Comparison of ENCODE assay signal across 10 cellular contexts in the genomic region with DNA sequence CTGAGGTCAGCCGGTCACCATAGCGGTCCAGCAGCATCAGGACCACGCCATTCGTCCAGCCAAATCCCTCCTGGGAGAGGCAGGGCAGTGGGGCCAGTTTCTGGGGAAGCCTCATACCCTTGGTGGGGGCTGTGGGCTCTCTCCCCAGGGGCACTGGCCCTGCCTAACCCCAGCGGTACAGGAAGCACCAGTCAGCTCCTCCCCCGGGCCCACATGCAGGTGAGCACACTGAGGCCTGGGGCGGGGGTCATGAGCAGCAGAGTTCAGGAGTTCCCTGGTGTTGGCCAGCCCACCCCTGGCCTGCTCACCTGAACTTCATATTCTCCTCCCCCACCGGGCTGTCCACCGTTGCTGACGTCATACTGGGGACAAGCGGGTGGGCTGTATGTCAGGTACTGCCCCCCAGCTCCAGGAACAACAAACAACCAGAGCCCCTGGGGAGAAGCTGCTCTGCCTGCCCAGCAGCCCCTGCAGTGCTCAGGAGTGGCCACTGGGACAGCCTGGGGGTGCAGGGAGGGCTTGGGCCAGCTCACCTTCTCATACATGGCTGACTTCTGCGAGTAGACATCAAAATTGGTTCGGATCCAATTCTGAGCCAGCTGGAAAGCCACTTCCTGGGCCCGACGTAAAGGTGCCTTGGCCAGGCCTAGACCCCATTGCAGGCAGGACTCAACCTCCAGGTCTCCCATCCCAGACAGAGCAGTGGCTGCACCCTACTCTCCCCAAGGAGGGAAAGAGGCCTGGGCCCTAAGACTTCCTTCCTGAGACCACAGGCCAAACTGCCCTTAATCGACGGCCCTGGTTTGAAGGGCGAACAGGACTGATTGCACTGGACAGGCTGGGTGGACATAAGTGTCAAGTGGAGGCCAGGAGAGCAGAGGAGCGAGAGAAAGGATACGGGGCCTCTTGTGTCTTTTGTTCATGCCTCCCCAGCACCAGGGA. TPM values are rescaled to one million over a fixed set of nuclear protein-coding genes. Genes with fewer than 3 reads are reported as not detected.
DNase-seq lines count a peak whose midpoint lies in the region; ATAC-seq and TF ChIP-seq lines count a peak whose summit lies in the region.
"Had no signal": no experiment of that assay in that cellular context is flagged by ENCODE, and none has a peak within 500 bp of the region (broad histone marks: within the 10 kb centered on the region; RNA-seq: fewer than 3 reads in every experiment).

No MANE protein-coding gene starts in this region.

- peak; percentile 12 for DNase-seq in stimulated activated CD4-positive, alpha-beta T cell treated with anti-CD3 and anti-CD28 coated beads, Interleukin-15, amount 100 ng/mL, for 24 hours
- DNase-seq in stimulated activated CD4-positive, alpha-beta T cell treated with anti-CD3 and anti-CD28 coated beads, Interleukin-2, amount 100 ng/mL, for 24 hours: no peak
- no peak for DNase-seq in chondrocyte (ENCODE audit: low spot score)
- DNase-seq in lower lobe of right lung: no peak
- no peak for DNase-seq in stimulated activated CD8-positive, alpha-beta memory T cell treated with anti-CD3 and anti-CD28 coated beads, Interleukin-4, amount 100 ng/mL, for 48 hours

- H3K4me3 ChIP-seq in lower lobe of right lung: no peak overlapping the region

- H3K27me3 Mint-ChIP-seq in chondrocyte (ENCODE audit: low read depth): no peaks in the 10 kb centered on the region
- H3K27me3 Mint-ChIP-seq: CD4-positive, alpha-beta memory T cell; natural killer cell treated with Interleukin-12 subunit alpha and Interleukin-12 subunit beta and Interleukin-15 and Interleukin-18, amount 100 ng/mL, for 72 hours had no signal

- intact Hi-C loops in lower lobe of right lung (cut with DNase I): no loop called here

- H3K9me3 ChIP-seq in lower lobe of right lung: no peaks in the 10 kb centered on the region

- peaks cover 24% of the 10 kb centered on the region for H3K36me3 Mint-ChIP-seq in chondrocyte (ENCODE audit: low read depth)
- H3K36me3 Mint-ChIP-seq: CD4-positive, alpha-beta memory T cell; natural killer cell treated with Interleukin-12 subunit alpha and Interleukin-12 subunit beta and Interleukin-15 and Interleukin-18, amount 100 ng/mL, for 72 hours had no signal

- H3K27ac Mint-ChIP-seq in chondrocyte (ENCODE audit: unreplicated experiment): peak overlapping the region; percentile 83
- H3K27ac Mint-ChIP-seq: CD4-positive, alpha-beta memory T cell; natural killer cell treated with Interleukin-12 subunit alpha and Interleukin-12 subunit beta and Interleukin-15 and Interleukin-18, amount 100 ng/mL, for 72 hours had no signal

- no peaks in the 10 kb centered on the region for H3K27me3 ChIP-seq in lower lobe of right lung (ENCODE audit: low read depth)

- ATAC-seq in lower lobe of right lung: peak; percentile 1 to 35
- ATAC-seq in HG03159 (IDR thresholded peaks at IDR 0.05; ENCODE audit: unreplicated experiment): no peak
- ATAC-seq in HG03095 (IDR thresholded peaks at IDR 0.05; ENCODE audit: unreplicated experiment): no peak
- no peak for ATAC-seq in HG03135 (IDR thresholded peaks at IDR 0.05; ENCODE audit: unreplicated experiment)

- peak overlapping the region; percentile 57 for H3K27ac ChIP-seq in lower lobe of right lung

- H3K4me1 ChIP-seq in lower lobe of right lung: peaks cover 14% of the 10 kb centered on the region

- TF ChIP-seq CTCF in chondrocyte (IDR thresholded peaks at IDR 0.05) (no peak), lower lobe of right lung (IDR thresholded peaks at IDR 0.05) (no peak)

- H3K4me1 Mint-ChIP-seq in chondrocyte (ENCODE audit: low read depth): peaks cover 26% of the 10 kb centered on the region

- no peak overlapping the region for H3K4me3 Mint-ChIP-seq in chondrocyte (ENCODE audit: unreplicated experiment)
- H3K4me3 Mint-ChIP-seq: natural killer cell treated with Interleukin-12 subunit alpha and Interleukin-12 subunit beta and Interleukin-15 and Interleukin-18, amount 100 ng/mL, for 72 hours had no signal

- H3K9me3 Mint-ChIP-seq in chondrocyte (ENCODE audit: low read depth): no peaks in the 10 kb centered on the region
- H3K9me3 Mint-ChIP-seq: CD4-positive, alpha-beta memory T cell; natural killer cell treated with Interleukin-12 subunit alpha and Interleukin-12 subunit beta and Interleukin-15 and Interleukin-18, amount 100 ng/mL, for 72 hours had no signal

- H3K36me3 ChIP-seq in lower lobe of right lung: peaks cover 37% of the 10 kb centered on the region

RNA-seq across cellular contexts. Expression of a gene that starts 20.8 kb away (rescaled TPM):
- not detected in 3 replicates for total RNA-seq in chondrocyte
- total RNA-seq in lower lobe of right lung: 0.30 TPM
- total RNA-seq: CD4-positive, alpha-beta memory T cell; natural killer cell treated with Interleukin-12 subunit alpha and Interleukin-12 subunit beta and Interleukin-15 and Interleukin-18, amount 100 ng/mL, for 72 hours had no signal

RNA-seq across cellular contexts. Expression of a gene that starts 51.2 kb away (rescaled TPM):
- total RNA-seq in chondrocyte (164 to 271 TPM (median 179 TPM) in 3 replicates), lower lobe of right lung (71.8 TPM)

Comparison
In these comparisons a context has a peak if more than half of its experiments do, and no peak if none do; other contexts are left out.
1. ATAC-seq: peak in lower lobe of right lung (2 of 2); none in HG03159 (single experiment), HG03095 (single experiment) and HG03135 (single experiment).